12 cellular contexts compared by ENCODE assay signal in the genomic region with DNA sequence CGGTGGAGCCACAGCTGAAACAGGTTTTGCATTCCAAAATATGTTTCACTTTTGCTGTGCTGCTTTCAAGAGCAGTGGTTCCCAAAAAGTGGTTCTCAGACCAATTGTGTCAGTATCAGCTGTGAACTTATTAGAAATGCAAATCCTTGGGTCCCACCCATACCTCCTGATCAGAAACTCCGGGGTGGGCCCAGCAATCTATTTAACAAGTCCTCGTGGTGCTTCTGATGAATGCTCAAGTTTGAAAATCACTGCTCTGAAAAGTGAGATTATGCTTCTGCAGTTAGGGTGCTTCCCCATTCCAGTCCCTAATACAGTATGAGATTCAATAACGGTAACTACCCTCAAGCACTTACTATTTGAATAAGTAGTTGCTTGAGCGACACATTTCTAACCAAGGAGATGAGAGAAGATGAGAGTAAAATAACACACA. TPM values are rescaled to one million over a fixed set of nuclear protein-coding genes. Genes with fewer than 3 reads are reported as not detected.
A peak's percentile ranks its signal among the peaks of the same experiment; 100 is the strongest.
DNase-seq lines count a peak whose midpoint lies in the region; ATAC-seq and TF ChIP-seq lines count a peak whose summit lies in the region.
"Had no signal": no experiment of that assay in that cellular context is flagged by ENCODE, and none has a peak within 500 bp of the region (broad histone marks: within the 10 kb centered on the region; RNA-seq: fewer than 3 reads in every experiment).

No MANE protein-coding gene starts in this region.

- no peak for DNase-seq in omental fat pad (ENCODE audit: low spot score)
- DNase-seq in amygdala (lab: John Stamatoyannopoulos, UW), result no peak
- DNase-seq in activated CD8-positive, alpha-beta memory T cell treated with anti-CD3 and anti-CD28 coated beads, Interleukin-2, amount 50 U/mL, for 4 hours, result no peak
- no peak for DNase-seq in AML-193 (lab: John Stamatoyannopoulos, UW)
- DNase-seq: activated CD4-positive, alpha-beta T cell treated with anti-CD3 and anti-CD28 coated beads for 4 hours; foreskin fibroblast; PC-3; T-helper 1 cell had no signal

- ATAC-seq in GM18505 (IDR thresholded peaks at IDR 0.05; ENCODE audit: unreplicated experiment), result peak; percentile 73
- ATAC-seq in GM21390 (IDR thresholded peaks at IDR 0.05; ENCODE audit: unreplicated experiment), result peak; percentile 83
- peak; percentile 85 for ATAC-seq in HG02884 (IDR thresholded peaks at IDR 0.05; ENCODE audit: unreplicated experiment)
- ATAC-seq in HG03469 (IDR thresholded peaks at IDR 0.05; ENCODE audit: unreplicated experiment), result peak; percentile 78
- ATAC-seq in omental fat pad (ENCODE audit: low FRiP score), result no peak
- ATAC-seq: PC-3 had no signal

- TF ChIP-seq POLR2A in GM18505 (IDR thresholded peaks at IDR 0.05; ENCODE audit: borderline replicate concordance, extremely low read depth, insufficient read depth, insufficient read length), result no peak

- TF ChIP-seq CTCF in omental fat pad (IDR thresholded peaks at IDR 0.05), result no peak

RNA-seq across cellular contexts. Expression of a gene that starts 17.8 kb away (rescaled TPM):
- 100 to 1,000 TPM; 113 to 381 (median 141) TPM for total RNA-seq in omental fat pad
